1 cellular context compared by ENCODE assay signal in the genomic region with DNA sequence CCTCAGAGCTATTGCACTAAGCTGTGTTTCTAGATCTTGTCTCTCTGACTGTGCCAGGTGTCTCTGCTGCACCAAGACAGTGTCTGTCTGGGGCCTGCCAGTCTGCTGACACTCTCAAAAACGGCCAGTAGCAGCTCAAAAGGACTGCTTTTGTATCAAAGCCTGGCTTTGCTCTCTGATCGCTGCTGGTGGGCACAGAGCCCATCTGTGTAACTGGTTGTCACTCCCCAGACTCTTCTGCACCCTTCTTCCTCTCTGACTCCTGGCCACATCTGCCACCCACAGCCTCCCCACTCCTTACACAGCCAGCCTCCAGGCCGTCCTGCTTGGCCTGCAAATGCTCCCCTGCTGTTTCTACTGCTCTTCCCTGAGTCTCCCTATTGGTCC.
TF ChIP-seq lines count a peak whose summit lies in the region.

No MANE protein-coding gene starts in this region.

TF ChIP-seq in H1, 55 proteins besides CTCF, POLR2A, EP300 and RAD21 (continued from another document):
- TF ChIP-seq PHF8 (conservative IDR thresholded peaks at IDR 0.05; ENCODE audit: low read depth, low read length) (no peak), NRF1 (IDR thresholded peaks at IDR 0.05; ENCODE audit: low read depth, low read length) (no peak), RXRA (IDR thresholded peaks at IDR 0.05; ENCODE audit: insufficient read depth, low read depth, low read length) (no peak), GTF2F1 (IDR thresholded peaks at IDR 0.05; ENCODE audit: borderline replicate concordance, low read depth, low read length) (no peak)
